Comparison of ENCODE assay signal across 8 cellular contexts in the genomic region with DNA sequence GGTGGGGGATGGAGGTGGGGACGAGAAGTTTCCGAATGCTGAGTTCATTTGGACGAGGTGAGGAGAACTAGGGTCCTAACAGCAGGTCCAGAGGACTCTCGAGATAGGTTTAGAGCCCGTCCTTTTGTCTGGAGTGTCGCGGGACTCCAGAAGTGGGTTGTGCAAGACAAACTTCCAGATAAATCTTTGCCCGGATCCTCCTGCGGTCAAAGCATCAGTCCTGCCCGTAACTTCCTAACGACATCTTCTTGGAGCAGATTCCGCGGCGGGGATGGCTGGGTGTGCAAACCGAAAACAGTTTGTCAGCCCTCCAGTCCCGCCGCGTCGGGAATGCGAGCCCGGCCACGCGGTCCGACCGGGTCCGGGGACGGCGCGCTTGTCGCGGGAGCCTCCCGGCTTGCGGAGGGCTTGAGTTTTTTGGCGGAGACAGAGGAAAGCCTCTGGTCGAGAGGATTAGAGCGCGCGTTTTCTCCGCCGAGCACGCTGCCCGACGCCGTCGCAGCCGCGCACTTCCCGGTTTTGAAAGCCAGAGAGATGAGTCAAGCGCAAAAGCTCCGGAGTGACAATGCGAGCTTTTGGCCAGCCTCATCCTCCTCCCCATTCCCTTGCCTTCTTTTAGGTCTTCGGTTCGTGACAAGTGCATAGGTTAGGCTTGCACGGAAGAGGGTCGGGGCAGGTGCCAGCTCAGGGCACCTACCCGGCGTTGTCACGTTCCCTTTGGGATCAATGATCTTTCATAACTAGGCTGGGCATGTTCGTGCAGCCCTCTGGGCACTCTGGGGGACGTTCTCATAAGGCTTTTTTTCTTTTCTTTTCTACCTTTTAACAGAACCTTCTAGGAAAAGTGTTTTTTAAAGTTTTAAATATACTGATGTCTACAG.
DNase-seq lines count a peak whose midpoint lies in the region; TF ChIP-seq lines count a peak whose summit lies in the region.

No MANE protein-coding gene starts in this region.

- H3K4me1 ChIP-seq in esophagus muscularis mucosa: peaks cover 20 to 41% (median 38%) of the 10 kb centered on the region in 4 donors

- peak overlapping the region; percentile 52 to 68 (median 60) for H3K4me3 ChIP-seq in esophagus muscularis mucosa

- no peak for TF ChIP-seq POLR2A in esophagus muscularis mucosa (IDR thresholded peaks at IDR 0.05; ENCODE audit: low read depth)

- TF ChIP-seq EP300 in esophagus muscularis mucosa (IDR thresholded peaks at IDR 0.05): no peak

- H3K27ac ChIP-seq in esophagus muscularis mucosa (replicated peaks in 1 of 4) (peak overlapping the region; percentile 56 to 77 (median 72)), substantia nigra (ENCODE audit: low read depth, low read length, poor library complexity, severe bottlenecking) (peak overlapping the region; percentile 36)

- H3K27me3 ChIP-seq in esophagus muscularis mucosa: peaks cover 0 to 100% (median 52%) of the 10 kb centered on the region in 4 donors

- intact Hi-C loops in esophagus muscularis mucosa (cut with DNase I): loop anchor here (10.0 kb wide), 2 partner anchors 330 to 510 kb away; a partner anchor contains a TSS

- H3K36me3 ChIP-seq in esophagus muscularis mucosa: no peaks in the 10 kb centered on the region

- H3K9me3 ChIP-seq in esophagus muscularis mucosa: no peaks in the 10 kb centered on the region

- DNase-seq in NCI-H748 (lab: John Stamatoyannopoulos, UW; ENCODE audit: unreplicated experiment) (peak; percentile 70), NCI-H748 treated with DMSO at 0.1 percent for 48 hours (lab: John Stamatoyannopoulos, UW) (no peak), NCI-H526 treated with DMSO at 0.1 percent for 48 hours (lab: John Stamatoyannopoulos, UW) (peak; percentile 69), esophagus muscularis mucosa (ENCODE audit: extremely low spot score) (no peak), myocyte (ENCODE audit: low read depth) (peak; percentile 76), substantia nigra (lab: John Stamatoyannopoulos, UW) (peak in 10 of 49 donors; percentile 11 to 54 (median 24)), mesenteric fat pad (ENCODE audit: low spot score) (no peak)
- DNase-seq in activated T-cell treated with anti-CD3 and anti-CD28 coated beads, Interleukin-2, amount 50 U/mL, for 1 hour: peak; percentile 67

- no peak for TF ChIP-seq CTCF in esophagus muscularis mucosa (IDR thresholded peaks at IDR 0.05)

- WGBS in esophagus muscularis mucosa: 3% methylated on average over 41 of the region's 60 CpGs

Comparison
In these comparisons a context has a peak if more than half of its experiments do, and no peak if none do; other contexts are left out.
1. DNase-seq: peak in NCI-H748 (single experiment), NCI-H526 treated with DMSO at 0.1 percent for 48 hours (single experiment), activated T-cell treated with anti-CD3 and anti-CD28 coated beads, Interleukin-2, amount 50 U/mL, for 1 hour (single experiment) and myocyte (single experiment); none in NCI-H748 treated with DMSO at 0.1 percent for 48 hours (single experiment), esophagus muscularis mucosa (single experiment) and mesenteric fat pad (single experiment).